ENCODE assay signal across 18 cellular contexts in genomic region chr16:11996433-11997174, GRCh38. TPM values are rescaled to one million over a fixed set of nuclear protein-coding genes. Genes with fewer than 3 reads are reported as not detected.
"Had no signal": no experiment of that assay in that cellular context is flagged by ENCODE, and none has a peak within 500 bp of the region (broad histone marks: within the 10 kb centered on the region; RNA-seq: fewer than 3 reads in every experiment).

No MANE protein-coding gene starts in this region.

- H3K27ac Mint-ChIP-seq: activated CD8-positive, alpha-beta T cell treated with anti-CD3 and anti-CD28 coated beads for 36 hours; activated naive CD8-positive, alpha-beta T cell treated with anti-CD3 and anti-CD28 coated beads for 36 hours; brain; T-helper 17 cell had no signal

- H3K9me3 ChIP-seq: esophagus muscularis mucosa, tibial artery had no signal

- H3K4me3 Mint-ChIP-seq: activated CD8-positive, alpha-beta T cell treated with anti-CD3 and anti-CD28 coated beads for 36 hours; activated naive CD8-positive, alpha-beta T cell treated with anti-CD3 and anti-CD28 coated beads for 36 hours; brain; central memory CD8-positive, alpha-beta T cell; natural killer cell; stimulated activated effector memory CD8-positive, alpha-beta T cell treated with anti-CD3 and anti-CD28 coated beads, Interleukin-12 subunit alpha, Interleukin-12 subunit beta, amount 100 ng/mL, for 72 hours; T-helper 17 cell had no signal

- DNase-seq: activated CD4-positive, alpha-beta T cell treated with anti-CD3 and anti-CD28 coated beads for 48 hours; activated CD8-positive, alpha-beta T cell treated with anti-CD3 and anti-CD28 coated beads for 36 hours; activated gamma-delta T cell; activated naive CD8-positive, alpha-beta T cell treated with anti-CD3 and anti-CD28 coated beads for 36 hours; activated T-cell treated with anti-CD3 and anti-CD28 coated beads, Interleukin-2, amount 50 U/mL, for 48 hours; effector CD4-positive, alpha-beta T cell; kidney glomerular epithelial cell; left ventricle myocardium superior; mesenchymal stem cell; natural killer cell; T-helper 17 cell; tibial artery had no signal

- H3K9me3 Mint-ChIP-seq: activated CD8-positive, alpha-beta T cell treated with anti-CD3 and anti-CD28 coated beads for 36 hours; activated naive CD8-positive, alpha-beta T cell treated with anti-CD3 and anti-CD28 coated beads for 36 hours; brain; central memory CD8-positive, alpha-beta T cell; natural killer cell; stimulated activated effector memory CD8-positive, alpha-beta T cell treated with anti-CD3 and anti-CD28 coated beads, Interleukin-12 subunit alpha, Interleukin-12 subunit beta, amount 100 ng/mL, for 72 hours had no signal

- ATAC-seq: activated CD8-positive, alpha-beta T cell treated with anti-CD3 and anti-CD28 coated beads for 36 hours; left ventricle myocardium superior; natural killer cell; stimulated activated effector memory CD8-positive, alpha-beta T cell treated with anti-CD3 and anti-CD28 coated beads, Interleukin-12 subunit alpha, Interleukin-12 subunit beta, amount 100 ng/mL, for 72 hours; T-helper 17 cell had no signal

- H3K27me3 Mint-ChIP-seq: activated CD8-positive, alpha-beta T cell treated with anti-CD3 and anti-CD28 coated beads for 36 hours; activated naive CD8-positive, alpha-beta T cell treated with anti-CD3 and anti-CD28 coated beads for 36 hours; brain; central memory CD8-positive, alpha-beta T cell; T-helper 17 cell had no signal

- H3K27ac ChIP-seq: esophagus muscularis mucosa, tibial artery had no signal

- H3K36me3 Mint-ChIP-seq: natural killer cell; stimulated activated effector memory CD8-positive, alpha-beta T cell treated with anti-CD3 and anti-CD28 coated beads, Interleukin-12 subunit alpha, Interleukin-12 subunit beta, amount 100 ng/mL, for 72 hours had no signal

- H3K4me1 ChIP-seq: tibial artery had no signal

- H3K27me3 ChIP-seq: esophagus muscularis mucosa, tibial artery had no signal

- H3K4me3 ChIP-seq: coronary artery, esophagus muscularis mucosa, tibial artery had no signal

RNA-seq across cellular contexts. Expression of gene TNFRSF17, which starts 31.6 kb away (rescaled TPM):
- total RNA-seq: activated CD8-positive, alpha-beta T cell treated with anti-CD3 and anti-CD28 coated beads for 36 hours; activated naive CD8-positive, alpha-beta T cell treated with anti-CD3 and anti-CD28 coated beads for 36 hours; esophagus muscularis mucosa; left ventricle myocardium superior; pulmonary artery endothelial cell had no signal
